Comparison of ENCODE assay signal across 8 cellular contexts in the genomic region with DNA sequence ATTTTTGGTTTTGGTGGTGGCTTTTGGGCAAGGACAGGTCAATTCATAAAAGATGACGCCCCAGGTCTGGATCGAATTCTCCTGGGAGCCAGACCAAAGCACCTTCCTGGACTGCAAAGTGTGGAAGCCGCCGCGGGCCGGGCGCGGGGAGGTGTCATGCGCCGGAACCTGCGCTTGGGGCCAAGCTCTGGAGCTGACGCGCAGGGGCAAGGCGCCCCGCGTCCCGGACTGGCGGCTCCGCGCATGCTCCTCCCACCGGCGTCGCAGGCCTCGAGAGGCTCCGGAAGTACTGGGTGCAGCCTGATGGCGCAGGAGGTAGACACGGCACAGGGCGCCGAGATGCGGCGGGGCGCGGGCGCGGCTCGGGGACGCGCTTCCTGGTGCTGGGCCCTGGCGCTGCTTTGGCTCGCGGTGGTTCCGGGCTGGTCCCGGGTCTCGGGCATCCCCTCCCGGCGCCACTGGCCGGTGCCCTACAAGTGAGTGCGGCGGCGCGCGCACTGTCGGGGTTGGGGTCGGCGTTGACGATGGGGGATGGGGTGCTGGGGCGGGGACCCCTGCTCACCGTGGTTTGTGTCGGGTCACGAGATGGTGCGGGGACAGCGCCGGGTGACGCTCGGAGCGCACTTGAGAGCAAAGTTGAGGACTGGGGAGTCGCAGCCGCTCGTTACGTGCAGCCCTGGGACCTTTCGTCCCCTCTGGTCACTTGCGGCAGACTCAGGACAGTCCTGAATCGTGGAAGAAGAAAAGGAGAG. TPM values are rescaled to one million over a fixed set of nuclear protein-coding genes. Genes with fewer than 3 reads are reported as not detected.
A peak's percentile ranks its signal among the peaks of the same experiment; 100 is the strongest.
DNase-seq lines count a peak whose midpoint lies in the region; TF ChIP-seq lines count a peak whose summit lies in the region.

A gene (plus strand): TSS at position 286 of the 752 bp plus-strand sequence. CDS start 18 bp downstream, at position 304.

- H3K9me3 ChIP-seq in MM.1S (replicated peaks; ENCODE audit: insufficient read depth, low read length) (no peaks in the 10 kb centered on the region), neuron (ENCODE audit: low read length) (no peaks in the 10 kb centered on the region)

- H3K9ac ChIP-seq in MM.1S (ENCODE audit: low read length), result peak within 1 kb of the TSS; percentile 82

- in situ Hi-C loops in SK-MEL-5 (cut with HindIII; ENCODE audit: low pct_unique_long_range_greater_than_20kb, low sequenced_read_pairs), result no loop called here

- no peak for TF ChIP-seq CTCF in MM.1S (IDR thresholded peaks at IDR 0.05; ENCODE audit: low read length)

- H3F3A ChIP-seq in MM.1S (ENCODE audit: insufficient read depth, low read length), result peaks cover 8% of the 10 kb centered on the region; the same call in 1 of the 2 replicates

- H3K4me1 ChIP-seq in MM.1S (ENCODE audit: low read length) (0 out of 2 replicates have a peak, but pooled peaks cover 4% of the 10 kb centered on the region), neuron (ENCODE audit: insufficient read depth, low read length) (peaks cover 18% of the 10 kb centered on the region)

- peaks cover 16% of the 10 kb centered on the region; the same call in 1 of the 2 replicates for H3K79me2 ChIP-seq in MM.1S (ENCODE audit: low read length)

- H3K4me2 ChIP-seq in MM.1S (ENCODE audit: low read depth, low read length), result peak within 1 kb of the TSS; percentile 82

- H3K4me3 ChIP-seq in MM.1S (ENCODE audit: low read length) (peak within 1 kb of the TSS; percentile 87), neuron (ENCODE audit: low read length) (peak within 1 kb of the TSS; percentile 91)

- H3K9me2 ChIP-seq in MM.1S (replicated peaks; ENCODE audit: insufficient read depth, low read length), result no peaks in the 10 kb centered on the region

- H3K27me3 ChIP-seq in MM.1S (replicated peaks; ENCODE audit: insufficient read depth, low read length) (no peaks in the 10 kb centered on the region), neuron (ENCODE audit: insufficient read depth, low read length) (peaks cover 3% of the 10 kb centered on the region)

- peak within 1 kb of the TSS; percentile 79 for H3K27ac ChIP-seq in MM.1S (ENCODE audit: low read length)

- H4K20me1 ChIP-seq in MM.1S (ENCODE audit: insufficient read depth, low read length), result no peaks in the 10 kb centered on the region

- H3K36me3 ChIP-seq in MM.1S (replicated peaks; ENCODE audit: insufficient read depth, low read length) (no peaks in the 10 kb centered on the region), neuron (ENCODE audit: insufficient read depth, low read length) (peaks cover 16% of the 10 kb centered on the region)

- H2AFZ ChIP-seq in MM.1S (ENCODE audit: low read length), result peak within 1 kb of the TSS; percentile 94
- H2AFZ ChIP-seq in neuron (ENCODE audit: low read depth, low read length), result peak within 1 kb of the TSS; percentile 81

- DNase-seq in GM03348 (ENCODE audit: low spot score) (peak; percentile 98), HCEC 1CT (peak; percentile 92), MM.1S (peak; percentile 98), SK-MEL-5 (ENCODE audit: low read depth, low spot score) (peak; percentile 93), foreskin melanocyte (peak; percentile 79), stromal cell of bone marrow (ENCODE audit: low read depth) (peak; percentile 80)
- peak; percentile 95 for DNase-seq in activated naive CD4-positive, alpha-beta T cell treated with Interleukin-2 at 50 U/mL for 16 hours

RNA-seq across cellular contexts. Expression of the gene that starts here (rescaled TPM):
- 65.5 and 74.6 TPM in 2 replicates for total RNA-seq in SK-MEL-5 (2014; rRNA removed; shearing (Covaris generic))
- 31.4 and 32.4 TPM in 2 replicates for polyA plus RNA-seq in SK-MEL-5 (2015; cell fraction: cytosol; rRNA removed)
- polyA plus RNA-seq in SK-MEL-5 (2015; cell fraction: nucleus; rRNA removed), result 30.0 and 38.4 TPM in 2 replicates

Comparison
In these comparisons a context has a peak if more than half of its experiments do, and no peak if none do; other contexts are left out.
1. Peak in every context shown above with its lines: DNase-seq, H3K4me3 ChIP-seq and H3K27ac ChIP-seq.